In the genomic region with DNA sequence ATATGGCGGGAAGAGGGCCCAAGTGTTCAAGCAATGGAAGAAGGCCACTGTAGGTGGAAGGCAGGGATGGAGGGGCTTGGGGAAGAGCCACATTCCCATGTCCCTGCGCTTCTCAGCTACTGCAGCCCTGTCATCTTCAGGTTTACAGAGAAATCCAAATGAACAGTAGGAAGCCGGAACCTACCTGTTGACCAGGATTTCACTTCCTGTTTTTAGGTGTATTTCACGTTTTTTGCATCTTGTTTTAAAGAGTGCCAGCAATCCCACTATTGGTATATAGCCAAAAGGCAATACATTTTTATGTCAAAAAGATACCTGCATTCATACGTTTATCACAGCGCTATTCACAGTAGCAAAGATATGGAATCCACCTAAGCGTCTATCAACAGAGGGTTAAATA, we compare ENCODE assay signal across 33 cellular contexts.
"Had no signal": no experiment of that assay in that cellular context is flagged by ENCODE, and none has a peak within 500 bp of the region (broad histone marks: within the 10 kb centered on the region; RNA-seq: fewer than 3 reads in every experiment).

No MANE protein-coding gene starts in this region.

- H3K9me3 ChIP-seq: adrenal gland, ascending aorta, body of pancreas, breast epithelium had no signal

- FAIRE-seq: astrocyte, bronchial epithelial cell had no signal

- ATAC-seq: activated naive CD4-positive, alpha-beta T cell treated with anti-CD3 and anti-CD28 coated beads, Interleukin-2, amount 50 U/mL, for 72 hours; activated naive CD8-positive, alpha-beta T cell treated with anti-CD3 and anti-CD28 coated beads, Interleukin-2, amount 50 U/mL, for 24 hours; activated T-cell treated with anti-CD3 and anti-CD28 coated beads, Interleukin-2, amount 50 U/mL, for 4 hours; activated T-cell treated with anti-CD3 and anti-CD28 coated beads, Interleukin-2, amount 50 U/mL, for 72 hours; activated T-helper 17 cell treated with anti-CD3 and anti-CD28 coated beads, Interleukin-2, amount 50 U/mL, for 72 hours; body of pancreas had no signal

- H3K36me3 ChIP-seq: adrenal gland, ascending aorta, brain microvascular endothelial cell, breast epithelium, cardiac muscle cell had no signal

- H3K4me3 ChIP-seq: adrenal gland, ascending aorta, body of pancreas, breast epithelium, cardiac muscle cell had no signal

- H3K27ac ChIP-seq: adrenal gland, ascending aorta, body of pancreas, brain microvascular endothelial cell, breast epithelium, cardiac muscle cell had no signal

- H3K4me1 ChIP-seq: adrenal gland, ascending aorta, body of pancreas, breast epithelium had no signal

- DNase-seq: activated effector memory CD4-positive, alpha-beta T cell treated with anti-CD3 and anti-CD28 coated beads, Interleukin-2, amount 50 U/mL, for 16 hours; activated effector memory CD4-positive, alpha-beta T cell treated with Interleukin-2 at 50 U/mL for 16 hours; activated gamma-delta T cell; activated gamma-delta T cell treated with Interleukin-2 at 50 U/mL for 16 hours; activated naive CD4-positive, alpha-beta T cell; activated naive CD4-positive, alpha-beta T cell treated with anti-CD3 and anti-CD28 coated beads for 36 hours; activated naive CD4-positive, alpha-beta T cell treated with anti-CD3 and anti-CD28 coated beads, Interleukin-2, amount 10 ng/mL, durations not matched to agents 7 days and 5 days; activated naive CD4-positive, alpha-beta T cell treated with anti-CD3 and anti-CD28 coated beads, Interleukin-2, amount 50 U/mL, for 16 hours; activated naive CD4-positive, alpha-beta T cell treated with Interleukin-2 at 50 U/mL for 16 hours; activated naive CD8-positive, alpha-beta T cell treated with anti-CD3 and anti-CD28 coated beads for 36 hours; activated naive CD8-positive, alpha-beta T cell treated with anti-CD3 and anti-CD28 coated beads, Interleukin-2, amount 10 ng/mL, durations not matched to agents 7 days and 5 days; activated naive CD8-positive, alpha-beta T cell treated with anti-CD3 and anti-CD28 coated beads, Interleukin-2, amount 50 U/mL, for 24 hours; activated T-cell treated with anti-CD3 and anti-CD28 coated beads, Interleukin-2, amount 50 U/mL, for 24 hours; activated T-cell treated with anti-CD3 and anti-CD28 coated beads, Interleukin-2, amount 50 U/mL, for 4 hours; activated T-cell treated with anti-CD3 and anti-CD28 coated beads, Interleukin-2, amount 50 U/mL, for 48 hours; activated T-cell treated with anti-CD3 and anti-CD28 coated beads, Interleukin-2, amount 50 U/mL, for 72 hours; adrenal gland; amniotic stem cell; amygdala; anterior cingulate cortex; aorta; body of pancreas; brain microvascular endothelial cell; caudate nucleus; central memory CD4-positive, alpha-beta T cell; cerebellar nuclear complex had no signal

- H3K27me3 ChIP-seq: adrenal gland, ascending aorta, body of pancreas, brain microvascular endothelial cell, cardiac muscle cell had no signal
